1 cellular context compared by ENCODE assay signal in genomic region chrX:75957107-75957610, GRCh38.
TF ChIP-seq lines count a peak whose summit lies in the region.

No MANE protein-coding gene starts in this region.

TF ChIP-seq in WTC11, 78 proteins besides CTCF, POLR2A, EP300 and RAD21 (continued from another document):
- TF ChIP-seq ARID4B (CRISPR knock-in tag; IDR thresholded peaks at IDR 0.05; ENCODE audit: borderline replicate concordance) (no peak), GRHL2 (CRISPR knock-in tag; IDR thresholded peaks at IDR 0.05; ENCODE audit: insufficient replicate concordance, severe bottlenecking) (no peak)
TF ChIP-seq in WTC11: peak in this region for 0.
